Comparison of ENCODE assay signal across 11 cellular contexts in genomic region chr19:2330632-2331284, GRCh38. TPM values are rescaled to one million over a fixed set of nuclear protein-coding genes. Genes with fewer than 3 reads are reported as not detected.
A peak's percentile ranks its signal among the peaks of the same experiment; 100 is the strongest.
DNase-seq lines count a peak whose midpoint lies in the region; ATAC-seq, FAIRE-seq and TF ChIP-seq lines count a peak whose summit lies in the region.
"Had no signal": no experiment of that assay in that cellular context is flagged by ENCODE, and none has a peak within 500 bp of the region (broad histone marks: within the 10 kb centered on the region; RNA-seq: fewer than 3 reads in every experiment).

No MANE protein-coding gene starts in this region.

- no peak for TF ChIP-seq EP300 in K562 (IDR thresholded peaks at IDR 0.05; ENCODE audit: low read length)

- H3K27ac ChIP-seq in K562 (ENCODE audit: extremely low read depth, low read depth, low read length): peak overlapping the region; percentile 36; the same call in 1 of the 3 replicates

- H3K9ac ChIP-seq in K562 (ENCODE audit: insufficient read depth in 1 of 2, low read depth in 2 of 2, low read length in 2 of 2): peak overlapping the region; percentile 25 to 86; a peak in 3 of 4 replicates

- TF ChIP-seq POLR2A in K562 (conservative IDR thresholded peaks at IDR 0.05): no peak

- H2AFZ ChIP-seq in K562 (ENCODE audit: low read depth, low read length): no peak overlapping the region

- TF ChIP-seq CTCF in K562 (IDR thresholded peaks at IDR 0.05 in 2 of 3, conservative IDR thresholded peaks at IDR 0.05 in 1 of 3; ENCODE audit: insufficient read depth in 2 of 3, low read depth in 1 of 3, low read length in 3 of 3) (no peak), nephron progenitor cell (IDR thresholded peaks at IDR 0.05) (no peak), BE2C (IDR thresholded peaks at IDR 0.05; ENCODE audit: low read depth, low read length) (no peak), GM10248 (IDR thresholded peaks at IDR 0.05; ENCODE audit: control extremely low read depth, extremely low read depth, low read depth, missing control alignments) (no peak)

- peak overlapping the region; percentile 21; the same call in 1 of the 2 replicates for H3K4me2 ChIP-seq in K562 (ENCODE audit: insufficient read depth, low read length)

- no peak for FAIRE-seq in K562 (lab: Jason Lieb, UNC)
- FAIRE-seq: endothelial cell of umbilical vein had no signal

- in situ Hi-C loops in K562 (cut with MboI): no loop called here

- H3K4me1 ChIP-seq in K562 (replicated peaks in 1 of 2; ENCODE audit: control insufficient read depth in 2 of 2, insufficient read depth in 2 of 2, low read length in 2 of 2) (peaks cover 28 to 71% of the 10 kb centered on the region in 2 experiments; a peak in 4 of 5 replicates), BE2C (peaks cover 33% of the 10 kb centered on the region)

- H3K9me3 ChIP-seq in K562 (replicated peaks; ENCODE audit: control insufficient read depth, insufficient read depth, low read depth, low read length): no peaks in the 10 kb centered on the region; the same call in 1 of the 2 replicates
- H3K9me3 ChIP-seq in BE2C: no peaks in the 10 kb centered on the region

- H3K4me3 Mint-ChIP-seq in nephron progenitor cell: peak overlapping the region; percentile 94

- WGBS in K562 (ENCODE audit: insufficient coverage, low coverage, missing lambda C conversion rate): 72% methylated on average over 16 of the region's 20 CpGs

- ATAC-seq in K562 (no peak), HG03354 (IDR thresholded peaks at IDR 0.05; ENCODE audit: poor library complexity, severe bottlenecking, unreplicated experiment) (no peak)

- H3K27me3 Mint-ChIP-seq in nephron progenitor cell (ENCODE audit: low read depth, poor library complexity): no peaks in the 10 kb centered on the region

- POLR2A ChIA-PET in K562 (lab: Yijun Ruan, JAX): interaction anchor here (0.9 to 1.0 kb wide), 2 partner anchors 15 to 46 kb away, joined by 3 read pairs; no protein-coding TSS in a partner anchor
- POLR2A ChIA-PET in GM10248 (lab: Yijun Ruan, JAX): no interaction called here

- peak; percentile 92 for DNase-seq in DMS53 (lab: John Stamatoyannopoulos, UW)
- peak; percentile 29 for DNase-seq in NCI-H1105 (lab: John Stamatoyannopoulos, UW)
- DNase-seq in K562 (ENCODE audit: extremely low read depth in 1 of 4, low spot score in 3 of 4): no peak
- DNase-seq in nephron progenitor cell: peak; percentile 54
- no peak for DNase-seq in HUDEP-2 (lab: John Stamatoyannopoulos, UW; ENCODE audit: unreplicated experiment in 76 of 76)
- no peak for DNase-seq in BE2C
- DNase-seq in GM10248 (ENCODE audit: extremely low spot score): no peak
- DNase-seq: activated CD4-positive, alpha-beta T cell treated with anti-CD3 and anti-CD28 coated beads for 4 hours; NCI-H2227 treated with DMSO at 0.1 percent for 48 hours had no signal

- intact Hi-C loops in K562 (cut with micrococcal nuclease): no loop called here

- CTCF ChIA-PET in K562 (lab: Yijun Ruan, JAX; ENCODE audit: low intra/inter-chr PET ratio) (no interaction called here), GM10248 (lab: Yijun Ruan, JAX) (interaction anchor here (0.7 to 1.4 kb wide), 2 partner anchors 173 to 306 kb away, joined by 3 read pairs; no protein-coding TSS in a partner anchor)

- H3K4me3 ChIP-seq in K562 (no peak overlapping the region), BE2C (ENCODE audit: low read depth, low read length) (no peak overlapping the region; the same call in 1 of the 2 replicates)

- no TSS peak for BruUV-seq in K562 (replicated peaks; lab: Mats Ljungman, UMichigan)

- H3K36me3 ChIP-seq in K562 (ENCODE audit: control insufficient read depth, insufficient read depth, low read length) (peaks cover 35% of the 10 kb centered on the region), BE2C (peaks cover 28% of the 10 kb centered on the region)

- H3K4me1 Mint-ChIP-seq in nephron progenitor cell: peaks cover 73% of the 10 kb centered on the region

- H3K27me3 ChIP-seq in K562 (ENCODE audit: control insufficient read depth in 2 of 2, insufficient read depth in 2 of 2, low read length in 2 of 2): no peaks in the 10 kb centered on the region
- H3K27me3 ChIP-seq in BE2C: no peaks in the 10 kb centered on the region

- no peaks in the 10 kb centered on the region for H4K20me1 ChIP-seq in K562 (replicated peaks; ENCODE audit: control insufficient read depth, insufficient read depth, low read length)

- H3K9me1 ChIP-seq in K562 (ENCODE audit: control insufficient read depth, insufficient read depth, low read length): no peaks in the 10 kb centered on the region

- peaks cover 10% of the 10 kb centered on the region for H3K36me3 Mint-ChIP-seq in nephron progenitor cell (ENCODE audit: low read depth)

- H3K9me3 Mint-ChIP-seq in nephron progenitor cell: no peaks in the 10 kb centered on the region

- H3K79me2 ChIP-seq in K562 (ENCODE audit: control insufficient read depth, insufficient read depth, low read length): peaks cover 89% of the 10 kb centered on the region

- TF ChIP-seq RAD21 in K562 (CRISPR knock-in tag; conservative IDR thresholded peaks at IDR 0.05 in 1 of 2, IDR thresholded peaks at IDR 0.05 in 1 of 2): no peak

- H3K27ac Mint-ChIP-seq in nephron progenitor cell: peak overlapping the region; percentile 97

RNA-seq across cellular contexts. Expression of gene SPPL2B, which starts 2.3 kb away (rescaled TPM):
- total RNA-seq in K562 (2011; cell fraction: chromatin; rRNA removed; ENCODE audit: low replicate concordance): 147 and 415 TPM in 2 replicates
- total RNA-seq in K562 (2011; cell fraction: nucleolus; rRNA removed): 310 and 318 TPM in 2 replicates
- 175 and 195 TPM in 2 replicates for total RNA-seq in K562 (2011; cell fraction: nucleoplasm; rRNA removed)
- total RNA-seq in K562 (2014; rRNA removed): 32.0 and 33.9 TPM in 2 replicates
- 2.6 and 4.1 TPM in 2 replicates for total RNA-seq in K562 (2014; rRNA removed; fragmentation: Illumina TruSeq; extraction: Trizol)
- 15.1 and 16.9 TPM in 2 replicates for total RNA-seq in K562 (2015; rRNA removed; fragmentation: Illumina TruSeq; extraction: Trizol)
- total RNA-seq in K562 (2021): 63.6 and 74.0 TPM in 2 replicates
- 24.9 and 30.0 TPM in 2 replicates for polyA plus RNA-seq in K562 (2011; rRNA removed)
- 28.7 and 44.8 TPM in 2 replicates for polyA plus RNA-seq in K562 (2011; cell fraction: cytosol; rRNA removed)
- 317 and 559 TPM in 2 replicates for polyA plus RNA-seq in K562 (2011; cell fraction: nucleus; rRNA removed)
- polyA plus RNA-seq in K562 (2012): 67.0 and 110 TPM in 2 replicates
- polyA plus RNA-seq in K562 (2014; fragmentation: Illumina TruSeq; extraction: Trizol): 8.4 and 19.9 TPM in 2 replicates
- under 1 TPM; 0.20 to 0.29 TPM for polyA plus RNA-seq in K562 (2014; fragmentation: Nextera tagmentation; extraction: Ambion mirVana)
- polyA plus RNA-seq in K562 (2014; rRNA removed): 62.9 and 81.2 TPM in 2 replicates
- 3.4 and 6.9 TPM in 2 replicates for polyA minus RNA-seq in K562 (2011; rRNA and poly(A)+ RNA removed)
- polyA minus RNA-seq in K562 (2011; cell fraction: cytosol; rRNA and poly(A)+ RNA removed): 14.0 and 22.7 TPM in 2 replicates
- polyA minus RNA-seq in K562 (2011; cell fraction: nucleus; rRNA and poly(A)+ RNA removed): 52.0 and 52.1 TPM in 2 replicates
- 132 TPM for polyA plus RNA-seq in BE2C (2012; ENCODE audit: insufficient read depth, insufficient read length, low read depth)

RNA-seq across cellular contexts. Expression of gene LSM7, which starts 2.4 kb away (rescaled TPM):
- total RNA-seq in K562 (2011; cell fraction: chromatin; rRNA removed; ENCODE audit: low replicate concordance): 46.8 and 94.0 TPM in 2 replicates
- total RNA-seq in K562 (2011; cell fraction: nucleolus; rRNA removed): 108 and 115 TPM in 2 replicates
- total RNA-seq in K562 (2011; cell fraction: nucleoplasm; rRNA removed): 89.3 and 125 TPM in 2 replicates
- 408 and 578 TPM in 2 replicates for total RNA-seq in K562 (2014; rRNA removed)
- 117 and 146 TPM in 2 replicates for total RNA-seq in K562 (2014; rRNA removed; fragmentation: Illumina TruSeq; extraction: Trizol)
- total RNA-seq in K562 (2015; rRNA removed; fragmentation: Illumina TruSeq; extraction: Trizol): 261 and 265 TPM in 2 replicates
- 284 and 286 TPM in 2 replicates for total RNA-seq in K562 (2021)
- 450 and 480 TPM in 2 replicates for polyA plus RNA-seq in K562 (2011; rRNA removed)
- polyA plus RNA-seq in K562 (2011; cell fraction: cytosol; rRNA removed): 1,525 and 1,825 TPM in 2 replicates
- polyA plus RNA-seq in K562 (2011; cell fraction: nucleus; rRNA removed): 285 TPM in 2 replicates
- 272 and 399 TPM in 2 replicates for polyA plus RNA-seq in K562 (2012)
- 147 and 242 TPM in 2 replicates for polyA plus RNA-seq in K562 (2014; fragmentation: Illumina TruSeq; extraction: Trizol)
- polyA plus RNA-seq in K562 (2014; fragmentation: Nextera tagmentation; extraction: Ambion mirVana): 100 to 1,000 TPM in 1 of 2 experiments, 10 to 100 TPM in 1; 40.5 to 147 TPM
- polyA plus RNA-seq in K562 (2014; rRNA removed): 650 and 690 TPM in 2 replicates
- 39.4 and 52.2 TPM in 2 replicates for polyA minus RNA-seq in K562 (2011; rRNA and poly(A)+ RNA removed)
- polyA minus RNA-seq in K562 (2011; cell fraction: cytosol; rRNA and poly(A)+ RNA removed): 59.3 and 94.0 TPM in 2 replicates
- polyA minus RNA-seq in K562 (2011; cell fraction: nucleus; rRNA and poly(A)+ RNA removed): 39.6 and 56.8 TPM in 2 replicates
- polyA plus RNA-seq in BE2C (2012; ENCODE audit: insufficient read depth, insufficient read length, low read depth): 1,058 TPM

RNA-seq across cellular contexts. Expression of gene LINGO3, which starts 22.8 kb away (rescaled TPM):
- total RNA-seq in K562 (2011; cell fraction: chromatin; rRNA removed; ENCODE audit: low replicate concordance): not detected in 2 replicates
- not detected in 2 replicates for total RNA-seq in K562 (2011; cell fraction: nucleolus; rRNA removed)
- total RNA-seq in K562 (2011; cell fraction: nucleoplasm; rRNA removed): not detected in 2 replicates
- total RNA-seq in K562 (2014; rRNA removed): 0.05 TPM in 1 of 2 replicates, not detected in the other
- not detected in 2 replicates for total RNA-seq in K562 (2014; rRNA removed; fragmentation: Illumina TruSeq; extraction: Trizol)
- total RNA-seq in K562 (2015; rRNA removed; fragmentation: Illumina TruSeq; extraction: Trizol): not detected in 2 replicates
- total RNA-seq in K562 (2021): not detected in 2 replicates
- polyA plus RNA-seq in K562 (2011; rRNA removed): 0.03 and 0.07 TPM in 2 replicates
- 0.06 and 0.07 TPM in 2 replicates for polyA plus RNA-seq in K562 (2011; cell fraction: cytosol; rRNA removed)
- not detected in 2 replicates for polyA plus RNA-seq in K562 (2011; cell fraction: nucleus; rRNA removed)
- 0.47 and 1.6 TPM in 2 replicates for polyA plus RNA-seq in K562 (2012)
- polyA plus RNA-seq in K562 (2014; fragmentation: Illumina TruSeq; extraction: Trizol): not detected in 2 replicates
- polyA plus RNA-seq in K562 (2014; fragmentation: Nextera tagmentation; extraction: Ambion mirVana): under 1 TPM in 1 of 2 experiments, not detected in 1; 0.03 TPM
- not detected in 2 replicates for polyA plus RNA-seq in K562 (2014; rRNA removed)
- polyA minus RNA-seq in K562 (2011; rRNA and poly(A)+ RNA removed): not detected in 2 replicates
- not detected in 2 replicates for polyA minus RNA-seq in K562 (2011; cell fraction: cytosol; rRNA and poly(A)+ RNA removed)
- polyA minus RNA-seq in K562 (2011; cell fraction: nucleus; rRNA and poly(A)+ RNA removed): not detected in 2 replicates
- not detected for polyA plus RNA-seq in BE2C (2012; ENCODE audit: insufficient read depth, insufficient read length, low read depth)
- total RNA-seq: endothelial cell of umbilical vein had no signal
- polyA plus RNA-seq: endothelial cell of umbilical vein had no signal

RNA-seq across cellular contexts. Expression of gene TMPRSS9, which starts 29.3 kb away (rescaled TPM):
- 1.7 TPM in 1 of 2 replicates, not detected in the other for total RNA-seq in K562 (2011; cell fraction: chromatin; rRNA removed; ENCODE audit: low replicate concordance)
- total RNA-seq in K562 (2011; cell fraction: nucleolus; rRNA removed): 0.33 and 0.66 TPM in 2 replicates
- total RNA-seq in K562 (2011; cell fraction: nucleoplasm; rRNA removed): 0.15 TPM in 1 of 2 replicates, not detected in the other
- total RNA-seq in K562 (2014; rRNA removed) (not detected in 2 replicates), K562 (2014; rRNA removed; fragmentation: Illumina TruSeq; extraction: Trizol) (not detected in 2 replicates), K562 (2015; rRNA removed; fragmentation: Illumina TruSeq; extraction: Trizol) (not detected in 2 replicates), K562 (2021) (0.11 TPM in 1 of 2 replicates, not detected in the other)
- polyA plus RNA-seq in K562 (2011; rRNA removed) (0.01 TPM in 1 of 2 replicates, not detected in the other), K562 (2014; fragmentation: Illumina TruSeq; extraction: Trizol) (not detected in 2 replicates), K562 (2014; fragmentation: Nextera tagmentation; extraction: Ambion mirVana) (not detected), K562 (2014; rRNA removed) (0.03 TPM in 1 of 2 replicates, not detected in the other)
- polyA plus RNA-seq in K562 (2011; cell fraction: cytosol; rRNA removed): 0.03 TPM in 1 of 2 replicates, not detected in the other
- 0.04 and 0.24 TPM in 2 replicates for polyA plus RNA-seq in K562 (2011; cell fraction: nucleus; rRNA removed)
- 0.34 and 2.1 TPM in 2 replicates for polyA plus RNA-seq in K562 (2012)
- not detected in 2 replicates for polyA minus RNA-seq in K562 (2011; rRNA and poly(A)+ RNA removed)
- polyA minus RNA-seq in K562 (2011; cell fraction: cytosol; rRNA and poly(A)+ RNA removed): not detected in 2 replicates
- polyA minus RNA-seq in K562 (2011; cell fraction: nucleus; rRNA and poly(A)+ RNA removed): 0.11 TPM in 1 of 2 replicates, not detected in the other
- 0.49 TPM for polyA plus RNA-seq in BE2C (2012; ENCODE audit: insufficient read depth, insufficient read length, low read depth)
- total RNA-seq: endothelial cell of umbilical vein had no signal
- polyA plus RNA-seq: endothelial cell of umbilical vein had no signal

RNA-seq across cellular contexts. Expression of gene PEAK3, which starts 48.8 kb away (rescaled TPM):
- total RNA-seq in K562 (2011; cell fraction: chromatin; rRNA removed; ENCODE audit: low replicate concordance): 0.49 TPM in 1 of 2 replicates, not detected in the other
- 0.17 TPM in 1 of 2 replicates, not detected in the other for total RNA-seq in K562 (2011; cell fraction: nucleolus; rRNA removed)
- total RNA-seq in K562 (2011; cell fraction: nucleoplasm; rRNA removed): not detected in 2 replicates
- 0.16 TPM in 1 of 2 replicates, not detected in the other for total RNA-seq in K562 (2014; rRNA removed)
- not detected in 2 replicates for total RNA-seq in K562 (2014; rRNA removed; fragmentation: Illumina TruSeq; extraction: Trizol)
- not detected in 2 replicates for total RNA-seq in K562 (2015; rRNA removed; fragmentation: Illumina TruSeq; extraction: Trizol)
- total RNA-seq in K562 (2021): 0.13 and 0.40 TPM in 2 replicates
- 0.03 TPM in 1 of 2 replicates, not detected in the other for polyA plus RNA-seq in K562 (2011; rRNA removed)
- polyA plus RNA-seq in K562 (2011; cell fraction: cytosol; rRNA removed): not detected in 2 replicates
- polyA plus RNA-seq in K562 (2011; cell fraction: nucleus; rRNA removed): 0.10 TPM in 1 of 2 replicates, not detected in the other
- polyA plus RNA-seq in K562 (2012): 0.27 and 0.66 TPM in 2 replicates
- polyA plus RNA-seq in K562 (2014; fragmentation: Illumina TruSeq; extraction: Trizol): 0.06 TPM in 1 of 2 replicates, not detected in the other
- polyA plus RNA-seq in K562 (2014; fragmentation: Nextera tagmentation; extraction: Ambion mirVana): not detected
- polyA plus RNA-seq in K562 (2014; rRNA removed): 0.07 TPM in 1 of 2 replicates, not detected in the other
- not detected in 2 replicates for polyA minus RNA-seq in K562 (2011; rRNA and poly(A)+ RNA removed)
- not detected in 2 replicates for polyA minus RNA-seq in K562 (2011; cell fraction: cytosol; rRNA and poly(A)+ RNA removed)
- polyA minus RNA-seq in K562 (2011; cell fraction: nucleus; rRNA and poly(A)+ RNA removed): 0.11 and 0.13 TPM in 2 replicates
- polyA plus RNA-seq in BE2C (2012; ENCODE audit: insufficient read depth, insufficient read length, low read depth): 0.17 TPM
- total RNA-seq: endothelial cell of umbilical vein had no signal

Comparison
In these comparisons a context has a peak if more than half of its experiments do, and no peak if none do; other contexts are left out.
1. DNase-seq: peak in DMS53 (single experiment), NCI-H1105 (single experiment) and nephron progenitor cell (single experiment); none in K562 (0 of 4), HUDEP-2 (0 of 76), BE2C (single experiment) and GM10248 (single experiment).